Comparison of ENCODE assay signal across 13 cellular contexts in the genomic region with DNA sequence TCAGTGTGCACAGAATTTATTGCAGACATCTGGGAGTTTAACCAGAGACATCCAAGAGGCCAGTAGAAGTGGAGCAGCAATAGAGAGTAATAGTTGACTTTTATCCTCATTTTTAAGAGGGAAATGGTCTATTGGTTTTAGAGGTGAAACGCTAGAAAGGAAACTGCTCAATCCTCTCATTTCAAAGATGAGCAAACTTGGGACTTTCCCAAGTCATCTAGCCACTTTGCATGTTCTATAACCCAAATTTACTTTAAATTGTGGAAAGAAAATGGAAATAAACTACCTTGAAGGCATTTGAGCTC.
A peak's percentile ranks its signal among the peaks of the same experiment; 100 is the strongest.
DNase-seq lines count a peak whose midpoint lies in the region; ATAC-seq and TF ChIP-seq lines count a peak whose summit lies in the region.
"Had no signal": no experiment of that assay in that cellular context is flagged by ENCODE, and none has a peak within 500 bp of the region (broad histone marks: within the 10 kb centered on the region; RNA-seq: fewer than 3 reads in every experiment).

No MANE protein-coding gene starts in this region.

- H2AK5ac ChIP-seq in mesenchymal stem cell (ENCODE audit: low read length, severe bottlenecking), result no peak overlapping the region

- H3K27ac ChIP-seq in mesenchymal stem cell (ENCODE audit: low read length, poor library complexity, severe bottlenecking), result no peak overlapping the region
- H3K27ac ChIP-seq in esophagus muscularis mucosa (replicated peaks in 1 of 4), result no peak overlapping the region
- no peak overlapping the region for H3K27ac ChIP-seq in tibial nerve
- no peak overlapping the region for H3K27ac ChIP-seq in adrenal gland
- H3K27ac ChIP-seq: 22Rv1 had no signal

- no peak overlapping the region for H2BK5ac ChIP-seq in mesenchymal stem cell (ENCODE audit: low read depth, low read length, poor library complexity, severe bottlenecking)

- TF ChIP-seq POLR2A in esophagus muscularis mucosa (IDR thresholded peaks at IDR 0.05; ENCODE audit: low read depth) (no peak), tibial nerve (IDR thresholded peaks at IDR 0.05) (no peak), adrenal gland (IDR thresholded peaks at IDR 0.05) (no peak)

- H4K91ac ChIP-seq in mesenchymal stem cell (ENCODE audit: low read length), result no peak overlapping the region

- no peaks in the 10 kb centered on the region for H3K79me1 ChIP-seq in mesenchymal stem cell (replicated peaks; ENCODE audit: low read length, poor library complexity, severe bottlenecking)

- intact Hi-C loops in esophagus muscularis mucosa (cut with DNase I) (no loop called here), adrenal gland (cut with DNase I) (no loop called here)

- H3K4me1 ChIP-seq in mesenchymal stem cell (ENCODE audit: control insufficient read depth, insufficient read depth, low read depth, low read length) (peaks cover 1% of the 10 kb centered on the region), esophagus muscularis mucosa (no peaks in the 10 kb centered on the region), tibial nerve (peaks cover 0 to 18% (median 3%) of the 10 kb centered on the region in 4 donors), adrenal gland (replicated peaks in 1 of 2) (no peaks in the 10 kb centered on the region)

- H2BK12ac ChIP-seq in mesenchymal stem cell (ENCODE audit: low read length in 2 of 2), result no peak overlapping the region

- ATAC-seq in activated CD4-positive, CD25-positive, alpha-beta regulatory T cell treated with anti-CD3 and anti-CD28 coated beads, Interleukin-2, amount 50 U/mL, for 24 hours, result peak; percentile 11 to 12
- ATAC-seq in GM21528 (IDR thresholded peaks at IDR 0.05; ENCODE audit: low FRiP score, unreplicated experiment), result peak; percentile 31
- ATAC-seq in HG03280 (IDR thresholded peaks at IDR 0.05; ENCODE audit: unreplicated experiment), result peak; percentile 24

- H3K9ac ChIP-seq in mesenchymal stem cell (ENCODE audit: low read length), result no peak overlapping the region

- H2BK120ac ChIP-seq in mesenchymal stem cell (ENCODE audit: low read depth, low read length), result no peak overlapping the region

- H2AFZ ChIP-seq in mesenchymal stem cell (ENCODE audit: low read depth, low read length), result no peak overlapping the region

- H3K9me3 ChIP-seq in mesenchymal stem cell (ENCODE audit: control insufficient read depth, low read length), result no peaks in the 10 kb centered on the region
- no peaks in the 10 kb centered on the region for H3K9me3 ChIP-seq in esophagus muscularis mucosa
- H3K9me3 ChIP-seq in tibial nerve, result no peaks in the 10 kb centered on the region
- no peaks in the 10 kb centered on the region for H3K9me3 ChIP-seq in adrenal gland (replicated peaks in 1 of 3)

- no peak overlapping the region for H3K4ac ChIP-seq in mesenchymal stem cell (ENCODE audit: low read depth in 1 of 2, low read length in 2 of 2)

- no peak overlapping the region for H3K18ac ChIP-seq in mesenchymal stem cell (ENCODE audit: low read depth in 1 of 2, low read length in 2 of 2)

- H3K4me3 ChIP-seq in mesenchymal stem cell (ENCODE audit: insufficient read depth in 1 of 2, low read depth in 1 of 2, low read length in 2 of 2) (no peak overlapping the region), esophagus muscularis mucosa (no peak overlapping the region), tibial nerve (no peak overlapping the region), adrenal gland (no peak overlapping the region)

- TF ChIP-seq EP300 in esophagus muscularis mucosa (IDR thresholded peaks at IDR 0.05) (no peak), tibial nerve (IDR thresholded peaks at IDR 0.05) (no peak)

- no peak overlapping the region for H4K8ac ChIP-seq in mesenchymal stem cell (ENCODE audit: low read length)

- WGBS in mesenchymal stem cell, result no CpG with 5 or more reads among the region's 1 CpG
- WGBS in esophagus muscularis mucosa, result 83% methylated on average over 1 of the region's 1 CpG
- 73 to 87% methylated on average over 1 of the region's 1 CpG for WGBS in tibial nerve, 2 donors
- WGBS in adrenal gland, 4 donors, result 69 to 79% (median 75%) methylated on average over 1 of the region's 1 CpG

- H2BK15ac ChIP-seq in mesenchymal stem cell (ENCODE audit: low read depth, poor library complexity, severe bottlenecking), result no peak overlapping the region

- H3K36me3 ChIP-seq in mesenchymal stem cell (ENCODE audit: control insufficient read depth in 1 of 2, insufficient read depth in 2 of 2, low read depth in 1 of 2, low read length in 2 of 2) (no peaks in the 10 kb centered on the region), esophagus muscularis mucosa (no peaks in the 10 kb centered on the region), tibial nerve (no peaks in the 10 kb centered on the region), adrenal gland (replicated peaks in 1 of 2) (no peaks in the 10 kb centered on the region)

- no peaks in the 10 kb centered on the region for H3K27me3 ChIP-seq in mesenchymal stem cell (ENCODE audit: control insufficient read depth in 1 of 2, insufficient read depth in 1 of 2, low read length in 2 of 2)
- peaks cover 0 to 3% (median 0%) of the 10 kb centered on the region in 4 donors for H3K27me3 ChIP-seq in esophagus muscularis mucosa
- no peaks in the 10 kb centered on the region for H3K27me3 ChIP-seq in tibial nerve
- H3K27me3 ChIP-seq in adrenal gland, result no peaks in the 10 kb centered on the region

- no peak overlapping the region for H3K14ac ChIP-seq in mesenchymal stem cell (ENCODE audit: low read length in 2 of 2)

- no peak for TF ChIP-seq CTCF in esophagus muscularis mucosa (IDR thresholded peaks at IDR 0.05)
- TF ChIP-seq CTCF in tibial nerve (IDR thresholded peaks at IDR 0.05), result no peak
- no peak for TF ChIP-seq CTCF in adrenal gland (IDR thresholded peaks at IDR 0.05)

- no peak overlapping the region for H3K23ac ChIP-seq in mesenchymal stem cell (ENCODE audit: low read length in 2 of 2)

- no peak overlapping the region for H3K4me2 ChIP-seq in mesenchymal stem cell (ENCODE audit: low read length, poor library complexity, severe bottlenecking)

- no peak for DNase-seq in activated CD4-positive, CD25-positive, alpha-beta regulatory T cell treated with anti-CD3 and anti-CD28 coated beads, Interleukin-2, amount 50 U/mL, for 72 hours
- peak; percentile 11 for DNase-seq in mesenchymal stem cell
- DNase-seq in esophagus muscularis mucosa (ENCODE audit: extremely low spot score), result no peak
- no peak for DNase-seq in tibial nerve (ENCODE audit: low spot score in 2 of 2)
- no peak for DNase-seq in adrenal gland
- DNase-seq: activated CD8-positive, alpha-beta memory T cell treated with anti-CD3 and anti-CD28 coated beads, Interleukin-2, amount 50 U/mL, for 48 hours; MM.1S; SIG-M5; stimulated activated CD4-positive, alpha-beta T cell treated with anti-CD3 and anti-CD28 coated beads, Interleukin-4, amount 100 ng/mL, for 1 hour had no signal
